In the genomic region with DNA sequence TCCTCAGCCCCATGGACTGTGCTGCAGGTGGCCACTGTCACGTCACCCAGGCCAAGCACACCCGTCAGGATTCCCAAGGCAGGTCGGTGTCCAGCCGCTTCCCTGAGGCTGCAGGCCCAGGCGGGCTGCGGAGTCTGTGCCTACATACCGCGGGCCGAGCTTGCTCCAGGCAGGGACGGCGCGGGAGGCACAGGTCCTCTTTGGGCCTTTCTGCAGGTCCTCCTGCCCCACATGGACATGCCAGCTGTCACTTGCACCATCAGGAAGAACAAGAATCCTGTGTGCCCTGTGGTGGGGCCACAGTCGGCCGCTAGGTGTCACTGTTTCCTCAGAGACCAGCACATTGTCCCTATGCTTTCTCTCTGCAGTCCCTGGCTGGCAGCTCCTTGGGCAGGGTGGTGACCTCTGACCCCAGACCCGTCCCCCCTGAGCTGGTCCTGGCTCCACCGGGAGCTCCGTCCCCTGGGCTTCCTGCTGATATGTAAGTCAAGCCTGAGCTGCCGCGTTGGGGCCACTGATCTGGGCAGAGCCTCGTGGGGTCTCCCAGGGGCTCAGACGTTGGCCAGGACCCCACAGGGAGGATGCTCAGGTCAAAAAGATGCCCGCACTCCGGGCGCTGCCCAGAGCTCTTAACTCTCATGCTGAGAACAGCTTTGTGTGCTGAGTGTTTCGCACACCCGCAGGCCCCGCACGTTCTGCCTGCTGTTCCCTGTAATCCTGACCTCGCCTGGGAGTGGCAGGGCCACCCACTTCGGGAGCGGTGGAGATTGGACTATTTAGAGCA, we compare ENCODE assay signal across 1 cellular context.
TF ChIP-seq lines count a peak whose summit lies in the region.

No MANE protein-coding gene starts in this region.

TF ChIP-seq in K562, 482 proteins besides CTCF, POLR2A, EP300 and RAD21:
- TF ChIP-seq, protein P1, sequence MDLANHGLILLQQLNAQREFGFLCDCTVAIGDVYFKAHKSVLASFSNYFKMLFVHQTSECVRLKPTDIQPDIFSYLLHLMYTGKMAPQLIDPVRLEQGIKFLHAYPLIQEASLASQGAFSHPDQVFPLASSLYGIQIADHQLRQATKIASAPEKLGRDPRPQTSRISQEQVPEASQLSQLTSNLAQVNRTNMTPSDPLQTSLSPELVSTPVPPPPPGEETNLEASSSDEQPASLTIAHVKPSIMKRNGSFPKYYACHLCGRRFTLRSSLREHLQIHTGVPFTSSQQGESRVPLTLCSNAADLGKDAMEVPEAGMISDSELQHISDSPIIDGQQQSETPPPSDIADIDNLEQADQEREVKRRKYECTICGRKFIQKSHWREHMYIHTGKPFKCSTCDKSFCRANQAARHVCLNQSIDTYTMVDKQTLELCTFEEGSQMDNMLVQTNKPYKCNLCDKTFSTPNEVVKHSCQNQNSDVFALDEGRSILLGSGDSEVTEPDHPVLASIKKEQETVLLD (IDR thresholded peaks at IDR 0.05), result no peak
- TF ChIP-seq BRD4 (IDR thresholded peaks at IDR 0.05) (no peak), HLTF (IDR thresholded peaks at IDR 0.05) (no peak), ZNF197 (CRISPR knock-in tag; IDR thresholded peaks at IDR 0.05; ENCODE audit: low read depth) (no peak), CBFB (CRISPR knock-in tag; IDR thresholded peaks at IDR 0.05) (no peak), SAFB2 (IDR thresholded peaks at IDR 0.05; ENCODE audit: borderline replicate concordance, low read depth, low read length, severe bottlenecking) (no peak), HNRNPLL (IDR thresholded peaks at IDR 0.05; ENCODE audit: low read depth, low read length, poor library complexity, severe bottlenecking) (no peak), NR2C2 (CRISPR knock-in tag; IDR thresholded peaks at IDR 0.05) (peak; percentile 77; the same call in 1 of the 2 replicates), NR2C2 (tag; IDR thresholded peaks at IDR 0.05) (peak; percentile 80), XRCC3 (IDR thresholded peaks at IDR 0.05) (no peak), STAG1 (CRISPR knock-in tag; IDR thresholded peaks at IDR 0.05; ENCODE audit: borderline replicate concordance) (peak; percentile 80; the same call in 1 of the 2 replicates), RBBP5 (IDR thresholded peaks at IDR 0.05; ENCODE audit: borderline replicate concordance, insufficient read depth, low read length, poor library complexity, severe bottlenecking) (no peak), ADNP (tag; IDR thresholded peaks at IDR 0.05) (no peak), MTA2 (IDR thresholded peaks at IDR 0.05; ENCODE audit: low read depth) (no peak), EP400 (IDR thresholded peaks at IDR 0.05) (no peak), KLF10 (CRISPR knock-in tag; IDR thresholded peaks at IDR 0.05) (no peak), SMC3 (conservative IDR thresholded peaks at IDR 0.05; ENCODE audit: insufficient read depth, low read depth, low read length) (peak; percentile 55; the same call in 1 of the 2 replicates), ZNF785 (CRISPR knock-in tag; IDR thresholded peaks at IDR 0.05) (no peak), EZH2 (IDR thresholded peaks at IDR 0.05; ENCODE audit: borderline replicate concordance, low read depth, low read length) (no peak), RB1 (IDR thresholded peaks at IDR 0.05; ENCODE audit: low read depth) (0 out of 2 replicates have a peak, but pooled peaks have one; percentile 25), NR2C1 (IDR thresholded peaks at IDR 0.05) (peak; percentile 82), NR2C1 (tag; IDR thresholded peaks at IDR 0.05) (peak; percentile 89), ZNF263 (CRISPR knock-in tag; IDR thresholded peaks at IDR 0.05; ENCODE audit: borderline replicate concordance) (peak; percentile 42; the same call in 1 of the 2 replicates)
- TF ChIP-seq, protein P2, sequence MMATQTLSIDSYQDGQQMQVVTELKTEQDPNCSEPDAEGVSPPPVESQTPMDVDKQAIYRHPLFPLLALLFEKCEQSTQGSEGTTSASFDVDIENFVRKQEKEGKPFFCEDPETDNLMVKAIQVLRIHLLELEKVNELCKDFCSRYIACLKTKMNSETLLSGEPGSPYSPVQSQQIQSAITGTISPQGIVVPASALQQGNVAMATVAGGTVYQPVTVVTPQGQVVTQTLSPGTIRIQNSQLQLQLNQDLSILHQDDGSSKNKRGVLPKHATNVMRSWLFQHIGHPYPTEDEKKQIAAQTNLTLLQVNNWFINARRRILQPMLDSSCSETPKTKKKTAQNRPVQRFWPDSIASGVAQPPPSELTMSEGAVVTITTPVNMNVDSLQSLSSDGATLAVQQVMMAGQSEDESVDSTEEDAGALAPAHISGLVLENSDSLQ (IDR thresholded peaks at IDR 0.05), result no peak
- TF ChIP-seq, protein P3, sequence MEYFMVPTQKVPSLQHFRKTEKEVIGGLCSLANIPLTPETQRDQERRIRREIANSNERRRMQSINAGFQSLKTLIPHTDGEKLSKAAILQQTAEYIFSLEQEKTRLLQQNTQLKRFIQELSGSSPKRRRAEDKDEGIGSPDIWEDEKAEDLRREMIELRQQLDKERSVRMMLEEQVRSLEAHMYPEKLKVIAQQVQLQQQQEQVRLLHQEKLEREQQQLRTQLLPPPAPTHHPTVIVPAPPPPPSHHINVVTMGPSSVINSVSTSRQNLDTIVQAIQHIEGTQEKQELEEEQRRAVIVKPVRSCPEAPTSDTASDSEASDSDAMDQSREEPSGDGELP (CRISPR knock-in tag; IDR thresholded peaks at IDR 0.05; ENCODE audit: borderline replicate concordance), result peak; percentile 42
- TF ChIP-seq, protein P4, sequence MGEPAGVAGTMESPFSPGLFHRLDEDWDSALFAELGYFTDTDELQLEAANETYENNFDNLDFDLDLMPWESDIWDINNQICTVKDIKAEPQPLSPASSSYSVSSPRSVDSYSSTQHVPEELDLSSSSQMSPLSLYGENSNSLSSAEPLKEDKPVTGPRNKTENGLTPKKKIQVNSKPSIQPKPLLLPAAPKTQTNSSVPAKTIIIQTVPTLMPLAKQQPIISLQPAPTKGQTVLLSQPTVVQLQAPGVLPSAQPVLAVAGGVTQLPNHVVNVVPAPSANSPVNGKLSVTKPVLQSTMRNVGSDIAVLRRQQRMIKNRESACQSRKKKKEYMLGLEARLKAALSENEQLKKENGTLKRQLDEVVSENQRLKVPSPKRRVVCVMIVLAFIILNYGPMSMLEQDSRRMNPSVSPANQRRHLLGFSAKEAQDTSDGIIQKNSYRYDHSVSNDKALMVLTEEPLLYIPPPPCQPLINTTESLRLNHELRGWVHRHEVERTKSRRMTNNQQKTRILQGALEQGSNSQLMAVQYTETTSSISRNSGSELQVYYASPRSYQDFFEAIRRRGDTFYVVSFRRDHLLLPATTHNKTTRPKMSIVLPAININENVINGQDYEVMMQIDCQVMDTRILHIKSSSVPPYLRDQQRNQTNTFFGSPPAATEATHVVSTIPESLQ (CRISPR knock-in tag; IDR thresholded peaks at IDR 0.05), result no peak
- TF ChIP-seq, protein P5, sequence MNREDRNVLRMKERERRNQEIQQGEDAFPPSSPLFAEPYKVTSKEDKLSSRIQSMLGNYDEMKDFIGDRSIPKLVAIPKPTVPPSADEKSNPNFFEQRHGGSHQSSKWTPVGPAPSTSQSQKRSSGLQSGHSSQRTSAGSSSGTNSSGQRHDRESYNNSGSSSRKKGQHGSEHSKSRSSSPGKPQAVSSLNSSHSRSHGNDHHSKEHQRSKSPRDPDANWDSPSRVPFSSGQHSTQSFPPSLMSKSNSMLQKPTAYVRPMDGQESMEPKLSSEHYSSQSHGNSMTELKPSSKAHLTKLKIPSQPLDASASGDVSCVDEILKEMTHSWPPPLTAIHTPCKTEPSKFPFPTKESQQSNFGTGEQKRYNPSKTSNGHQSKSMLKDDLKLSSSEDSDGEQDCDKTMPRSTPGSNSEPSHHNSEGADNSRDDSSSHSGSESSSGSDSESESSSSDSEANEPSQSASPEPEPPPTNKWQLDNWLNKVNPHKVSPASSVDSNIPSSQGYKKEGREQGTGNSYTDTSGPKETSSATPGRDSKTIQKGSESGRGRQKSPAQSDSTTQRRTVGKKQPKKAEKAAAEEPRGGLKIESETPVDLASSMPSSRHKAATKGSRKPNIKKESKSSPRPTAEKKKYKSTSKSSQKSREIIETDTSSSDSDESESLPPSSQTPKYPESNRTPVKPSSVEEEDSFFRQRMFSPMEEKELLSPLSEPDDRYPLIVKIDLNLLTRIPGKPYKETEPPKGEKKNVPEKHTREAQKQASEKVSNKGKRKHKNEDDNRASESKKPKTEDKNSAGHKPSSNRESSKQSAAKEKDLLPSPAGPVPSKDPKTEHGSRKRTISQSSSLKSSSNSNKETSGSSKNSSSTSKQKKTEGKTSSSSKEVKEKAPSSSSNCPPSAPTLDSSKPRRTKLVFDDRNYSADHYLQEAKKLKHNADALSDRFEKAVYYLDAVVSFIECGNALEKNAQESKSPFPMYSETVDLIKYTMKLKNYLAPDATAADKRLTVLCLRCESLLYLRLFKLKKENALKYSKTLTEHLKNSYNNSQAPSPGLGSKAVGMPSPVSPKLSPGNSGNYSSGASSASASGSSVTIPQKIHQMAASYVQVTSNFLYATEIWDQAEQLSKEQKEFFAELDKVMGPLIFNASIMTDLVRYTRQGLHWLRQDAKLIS (CRISPR knock-in tag; IDR thresholded peaks at IDR 0.05), result no peak
- TF ChIP-seq, protein P6, sequence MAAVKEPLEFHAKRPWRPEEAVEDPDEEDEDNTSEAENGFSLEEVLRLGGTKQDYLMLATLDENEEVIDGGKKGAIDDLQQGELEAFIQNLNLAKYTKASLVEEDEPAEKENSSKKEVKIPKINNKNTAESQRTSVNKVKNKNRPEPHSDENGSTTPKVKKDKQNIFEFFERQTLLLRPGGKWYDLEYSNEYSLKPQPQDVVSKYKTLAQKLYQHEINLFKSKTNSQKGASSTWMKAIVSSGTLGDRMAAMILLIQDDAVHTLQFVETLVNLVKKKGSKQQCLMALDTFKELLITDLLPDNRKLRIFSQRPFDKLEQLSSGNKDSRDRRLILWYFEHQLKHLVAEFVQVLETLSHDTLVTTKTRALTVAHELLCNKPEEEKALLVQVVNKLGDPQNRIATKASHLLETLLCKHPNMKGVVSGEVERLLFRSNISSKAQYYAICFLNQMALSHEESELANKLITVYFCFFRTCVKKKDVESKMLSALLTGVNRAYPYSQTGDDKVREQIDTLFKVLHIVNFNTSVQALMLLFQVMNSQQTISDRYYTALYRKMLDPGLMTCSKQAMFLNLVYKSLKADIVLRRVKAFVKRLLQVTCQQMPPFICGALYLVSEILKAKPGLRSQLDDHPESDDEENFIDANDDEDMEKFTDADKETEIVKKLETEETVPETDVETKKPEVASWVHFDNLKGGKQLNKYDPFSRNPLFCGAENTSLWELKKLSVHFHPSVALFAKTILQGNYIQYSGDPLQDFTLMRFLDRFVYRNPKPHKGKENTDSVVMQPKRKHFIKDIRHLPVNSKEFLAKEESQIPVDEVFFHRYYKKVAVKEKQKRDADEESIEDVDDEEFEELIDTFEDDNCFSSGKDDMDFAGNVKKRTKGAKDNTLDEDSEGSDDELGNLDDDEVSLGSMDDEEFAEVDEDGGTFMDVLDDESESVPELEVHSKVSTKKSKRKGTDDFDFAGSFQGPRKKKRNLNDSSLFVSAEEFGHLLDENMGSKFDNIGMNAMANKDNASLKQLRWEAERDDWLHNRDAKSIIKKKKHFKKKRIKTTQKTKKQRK (IDR thresholded peaks at IDR 0.05; ENCODE audit: borderline replicate concordance, low read depth, low read length), result no peak
